Comparison of ENCODE assay signal across 14 cellular contexts in the genomic region with DNA sequence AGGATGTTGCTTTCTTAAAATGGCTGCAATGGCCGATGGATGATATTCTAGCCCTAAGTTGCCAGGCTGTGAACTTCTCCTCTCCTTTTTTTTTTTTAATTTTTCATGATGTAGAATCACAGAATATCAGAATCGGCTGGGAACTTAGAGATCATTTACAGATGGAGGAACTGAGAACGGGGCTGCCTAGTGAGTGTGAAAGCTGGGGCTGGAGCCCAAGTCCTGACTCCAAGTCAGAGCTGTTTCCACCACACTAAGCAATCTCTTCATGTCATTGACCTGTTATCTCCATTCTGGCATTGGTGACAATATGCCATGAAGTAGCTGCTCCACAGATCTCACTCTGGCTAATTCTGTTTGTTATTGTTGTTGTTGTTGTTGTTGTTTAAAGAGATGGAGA.
"Had no signal": no experiment of that assay in that cellular context is flagged by ENCODE, and none has a peak within 500 bp of the region (broad histone marks: within the 10 kb centered on the region; RNA-seq: fewer than 3 reads in every experiment).

No MANE protein-coding gene starts in this region.

- H3K4me1 ChIP-seq: psoas muscle, spleen had no signal

- H3K27ac Mint-ChIP-seq: activated CD4-positive, alpha-beta T cell treated with anti-CD3 and anti-CD28 coated beads, Interleukin-2, amount 10 ng/mL, durations not matched to agents 7 days and 5 days; activated naive CD4-positive, alpha-beta T cell treated with anti-CD3 and anti-CD28 coated beads for 36 hours; nephron progenitor cell; stimulated activated naive CD8-positive, alpha-beta T cell treated with anti-CD3 and anti-CD28 coated beads, Interleukin-15, Interleukin-2, amounts not matched to agents 100 ng/mL and 50 ng/mL, for 24 hours had no signal

- H3K27me3 ChIP-seq: cardiac muscle cell had no signal

- ATAC-seq: esophagus mucosa, psoas muscle, sciatic nerve had no signal

- H3K27ac ChIP-seq: cardiac muscle cell, psoas muscle, spleen, thoracic aorta, WERI-Rb-1 had no signal

- H3K36me3 ChIP-seq: cardiac muscle cell, spleen, thoracic aorta, WERI-Rb-1 had no signal

- H3K9me3 Mint-ChIP-seq: activated CD4-positive, alpha-beta T cell treated with anti-CD3 and anti-CD28 coated beads, Interleukin-2, amount 10 ng/mL, durations not matched to agents 7 days and 5 days; activated naive CD4-positive, alpha-beta T cell treated with anti-CD3 and anti-CD28 coated beads for 36 hours; nephron progenitor cell; stimulated activated naive CD8-positive, alpha-beta T cell treated with anti-CD3 and anti-CD28 coated beads, Interleukin-15, Interleukin-2, amounts not matched to agents 100 ng/mL and 50 ng/mL, for 24 hours had no signal

- H3K4me1 Mint-ChIP-seq: activated CD4-positive, alpha-beta T cell treated with anti-CD3 and anti-CD28 coated beads, Interleukin-2, amount 10 ng/mL, durations not matched to agents 7 days and 5 days had no signal

- H3K9me3 ChIP-seq: psoas muscle, spleen, thoracic aorta had no signal

- H3K4me3 ChIP-seq: cardiac muscle cell, psoas muscle, spleen, thoracic aorta had no signal

- H3K4me3 Mint-ChIP-seq: activated CD4-positive, alpha-beta T cell treated with anti-CD3 and anti-CD28 coated beads, Interleukin-2, amount 10 ng/mL, durations not matched to agents 7 days and 5 days; activated naive CD4-positive, alpha-beta T cell treated with anti-CD3 and anti-CD28 coated beads for 36 hours; nephron progenitor cell; stimulated activated naive CD8-positive, alpha-beta T cell treated with anti-CD3 and anti-CD28 coated beads, Interleukin-15, Interleukin-2, amounts not matched to agents 100 ng/mL and 50 ng/mL, for 24 hours had no signal

- DNase-seq: activated CD4-positive, alpha-beta T cell treated with anti-CD3 and anti-CD28 coated beads, Interleukin-2, amount 10 ng/mL, durations not matched to agents 7 days and 5 days; activated CD8-positive, alpha-beta memory T cell treated with anti-CD3 and anti-CD28 coated beads for 24 hours; activated naive CD4-positive, alpha-beta T cell treated with anti-CD3 and anti-CD28 coated beads for 36 hours; hypothalamus; nephron progenitor cell; psoas muscle; spleen; stimulated activated CD4-positive, alpha-beta T cell treated with anti-CD3 and anti-CD28 coated beads, Interleukin-2, amount 100 ng/mL, for 24 hours; WERI-Rb-1 had no signal
